ENCODE assay signal across 8 cellular contexts in the genomic region with DNA sequence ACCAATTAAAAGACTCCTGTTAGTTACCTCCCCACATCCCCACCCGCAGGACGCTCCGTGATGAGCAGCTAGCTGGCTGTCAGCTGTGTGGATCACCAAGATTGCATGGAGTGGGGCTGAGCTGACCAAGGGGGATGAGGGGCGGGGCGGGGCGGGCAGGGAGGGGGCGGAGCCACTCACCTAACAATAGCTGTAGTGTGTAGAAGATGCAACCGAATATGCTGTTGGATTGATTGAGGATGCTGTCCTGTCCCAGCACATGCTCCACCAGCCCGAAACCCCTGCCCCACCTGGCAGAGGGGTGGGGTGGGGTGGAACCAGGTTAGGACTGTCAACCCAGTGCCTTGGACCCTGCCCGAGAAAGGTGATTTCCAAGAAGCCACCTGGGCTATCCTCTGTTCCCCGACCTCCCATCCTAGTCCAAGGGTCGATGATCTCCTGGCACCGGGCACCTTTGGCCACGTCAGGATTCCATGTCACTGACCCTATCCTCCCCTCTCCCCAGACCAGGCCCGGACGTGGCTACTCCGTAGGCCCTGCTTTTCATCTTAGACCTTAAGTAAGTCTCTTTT. TPM values are rescaled to one million over a fixed set of nuclear protein-coding genes. Genes with fewer than 3 reads are reported as not detected.
A peak's percentile ranks its signal among the peaks of the same experiment; 100 is the strongest.
DNase-seq lines count a peak whose midpoint lies in the region; ATAC-seq and TF ChIP-seq lines count a peak whose summit lies in the region.

No MANE protein-coding gene starts in this region.

- H3K27me3 Mint-ChIP-seq in activated CD8-positive, alpha-beta T cell treated with anti-CD3 and anti-CD28 coated beads for 36 hours = no peaks in the 10 kb centered on the region

- TF ChIP-seq CTCF in activated CD8-positive, alpha-beta T cell treated with anti-CD3 and anti-CD28 coated beads for 36 hours (IDR thresholded peaks at IDR 0.05) = no peak

- DNase-seq in D341Med (ENCODE audit: low spot score) (peak; percentile 64), LHCN-M2 (ENCODE audit: low read depth) (peak; percentile 82), hepatic stellate cell (ENCODE audit: low spot score) (peak; percentile 50), mucosa of gallbladder (ENCODE audit: low spot score) (no peak), NCI-H774 (lab: John Stamatoyannopoulos, UW) (no peak)
- peak; percentile 37 for DNase-seq in activated CD8-positive, alpha-beta T cell treated with anti-CD3 and anti-CD28 coated beads for 36 hours

- no peak overlapping the region for H3K27ac Mint-ChIP-seq in activated CD8-positive, alpha-beta T cell treated with anti-CD3 and anti-CD28 coated beads for 36 hours

- peak overlapping the region in 5 of 7 experiments; percentile 56 to 86 (median 71) for H3K4me3 ChIP-seq in skin epidermis

- no peak for ATAC-seq in activated CD8-positive, alpha-beta T cell treated with anti-CD3 and anti-CD28 coated beads for 36 hours
- ATAC-seq in HG03342 (IDR thresholded peaks at IDR 0.05; ENCODE audit: unreplicated experiment) = no peak

- H3K4me3 Mint-ChIP-seq in activated CD8-positive, alpha-beta T cell treated with anti-CD3 and anti-CD28 coated beads for 36 hours = peak overlapping the region; percentile 94

- POLR2A ChIA-PET in activated CD8-positive, alpha-beta T cell treated with anti-CD3 and anti-CD28 coated beads for 36 hours (lab: Charles Lee) = interaction anchor here (0.6 to 2.3 kb wide), 8 partner anchors 13 to 1545 kb away, joined by 3 to 7 read pairs (median 4); a partner anchor contains a TSS

- peaks cover 17% of the 10 kb centered on the region for H3K36me3 Mint-ChIP-seq in activated CD8-positive, alpha-beta T cell treated with anti-CD3 and anti-CD28 coated beads for 36 hours (ENCODE audit: low read depth)

- no peaks in the 10 kb centered on the region for H3K9me3 Mint-ChIP-seq in activated CD8-positive, alpha-beta T cell treated with anti-CD3 and anti-CD28 coated beads for 36 hours

- intact Hi-C loops in activated CD8-positive, alpha-beta T cell treated with anti-CD3 and anti-CD28 coated beads for 36 hours (cut with micrococcal nuclease) = no loop called here

- H3K27ac ChIP-seq in skin epidermis = peak overlapping the region in 6 of 21 experiments; percentile 3 to 89 (median 67)

- peaks cover 22% of the 10 kb centered on the region for H3K4me1 Mint-ChIP-seq in activated CD8-positive, alpha-beta T cell treated with anti-CD3 and anti-CD28 coated beads for 36 hours (ENCODE audit: low read depth)

- CTCF ChIA-PET in activated CD8-positive, alpha-beta T cell treated with anti-CD3 and anti-CD28 coated beads for 36 hours (lab: Charles Lee) = interaction anchor here (1.0 to 2.3 kb wide), 4 partner anchors 49 to 139 kb away, joined by 4 to 11 read pairs (median 5); a partner anchor contains a TSS

RNA-seq across cellular contexts. Expression of a gene that starts 1.4 kb away (rescaled TPM):
- 390 and 435 TPM in 2 replicates for total RNA-seq in LHCN-M2 (2014; rRNA removed)
- 337 TPM for polyA plus RNA-seq in LHCN-M2 (2012)
- total RNA-seq in activated CD8-positive, alpha-beta T cell treated with anti-CD3 and anti-CD28 coated beads for 36 hours = 10 to 100 TPM; 68.5 to 71.5 TPM
- 100 TPM for total RNA-seq in mucosa of gallbladder

RNA-seq across cellular contexts. Expression of a gene that starts 4.5 kb away (rescaled TPM):
- total RNA-seq in LHCN-M2 (2014; rRNA removed) (9.2 and 9.7 TPM in 2 replicates), mucosa of gallbladder (4.5 TPM)
- 0.41 TPM for polyA plus RNA-seq in LHCN-M2 (2012)
- total RNA-seq in activated CD8-positive, alpha-beta T cell treated with anti-CD3 and anti-CD28 coated beads for 36 hours = 1 to 10 TPM; 5.5 to 8.6 TPM

RNA-seq across cellular contexts. Expression of a gene that starts 15.0 kb away (rescaled TPM):
- 199 and 204 TPM in 2 replicates for total RNA-seq in LHCN-M2 (2014; rRNA removed)
- polyA plus RNA-seq in LHCN-M2 (2012) = 116 TPM
- total RNA-seq in activated CD8-positive, alpha-beta T cell treated with anti-CD3 and anti-CD28 coated beads for 36 hours = 10 to 100 TPM; 55.1 to 58.7 TPM
- 49.6 TPM for total RNA-seq in mucosa of gallbladder

RNA-seq across cellular contexts. Expression of a gene that starts 19.0 kb away (rescaled TPM):
- total RNA-seq in LHCN-M2 (2014; rRNA removed) = 28.5 and 33.0 TPM in 2 replicates
- 9.6 TPM for polyA plus RNA-seq in LHCN-M2 (2012)
- total RNA-seq in activated CD8-positive, alpha-beta T cell treated with anti-CD3 and anti-CD28 coated beads for 36 hours = 10 to 100 TPM; 22.0 to 24.4 TPM
- total RNA-seq in mucosa of gallbladder = 26.1 TPM

RNA-seq across cellular contexts. Expression of a gene that starts 19.2 kb away (rescaled TPM):
- total RNA-seq in LHCN-M2 (2014; rRNA removed) = 96.0 and 115 TPM in 2 replicates
- polyA plus RNA-seq in LHCN-M2 (2012) = 34.2 TPM
- 10 to 100 TPM; 16.2 to 18.8 TPM for total RNA-seq in activated CD8-positive, alpha-beta T cell treated with anti-CD3 and anti-CD28 coated beads for 36 hours
- total RNA-seq in mucosa of gallbladder = 9.2 TPM

Comparison
In these comparisons a context has a peak if more than half of its experiments do, and no peak if none do; other contexts are left out.
1. DNase-seq: peak in D341Med (single experiment), LHCN-M2 (single experiment), activated CD8-positive, alpha-beta T cell treated with anti-CD3 and anti-CD28 coated beads for 36 hours (single experiment) and hepatic stellate cell (single experiment); none in mucosa of gallbladder (single experiment) and NCI-H774 (single experiment).